ENCODE assay signal across 8 cellular contexts in genomic region chr11:118435893-118436624, GRCh38. TPM values are rescaled to one million over a fixed set of nuclear protein-coding genes. Genes with fewer than 3 reads are reported as not detected.
DNase-seq lines count a peak whose midpoint lies in the region; ATAC-seq, FAIRE-seq and TF ChIP-seq lines count a peak whose summit lies in the region.

Gene KMT2A (plus strand): TSS chr11:118436492. CDS start chr11:118436513, 21 bp downstream.

- peak; percentile 87 for FAIRE-seq in GM12892 (lab: Jason Lieb, UNC)

- peaks cover 40% of the 10 kb centered on the region for H3K4me1 Mint-ChIP-seq in T-helper 1 cell treated with Interleukin-12 subunit alpha and Interleukin-12 subunit beta and Interleukin-4 antibody, amounts not matched to agents 30 μg/mL and 1 μg/mL, for 36 hours (ENCODE audit: low read depth)

- peak within 1 kb of the TSS; percentile 99 for H3K4me3 ChIP-seq in left ventricle myocardium inferior
- H3K4me3 ChIP-seq in prostate gland = peak within 1 kb of the TSS; percentile 97

- H3K27me3 Mint-ChIP-seq in T-helper 1 cell treated with Interleukin-12 subunit alpha and Interleukin-12 subunit beta and Interleukin-4 antibody, amounts not matched to agents 30 μg/mL and 1 μg/mL, for 36 hours (ENCODE audit: low read depth) = peaks cover 13% of the 10 kb centered on the region

- peak within 1 kb of the TSS; percentile 93 for H3K4me3 Mint-ChIP-seq in T-helper 1 cell treated with Interleukin-12 subunit alpha and Interleukin-12 subunit beta and Interleukin-4 antibody, amounts not matched to agents 30 μg/mL and 1 μg/mL, for 36 hours

- H3K27ac ChIP-seq in left ventricle myocardium inferior (replicated peaks) = peak within 1 kb of the TSS; percentile 91
- peak within 1 kb of the TSS; percentile 96 to 97 for H3K27ac ChIP-seq in prostate gland

- H3K9me3 Mint-ChIP-seq in T-helper 1 cell treated with Interleukin-12 subunit alpha and Interleukin-12 subunit beta and Interleukin-4 antibody, amounts not matched to agents 30 μg/mL and 1 μg/mL, for 36 hours = no peaks in the 10 kb centered on the region

- peak; percentile 65 for ATAC-seq in HG02885 (IDR thresholded peaks at IDR 0.05; ENCODE audit: poor library complexity, unreplicated experiment)

- H3K27me3 ChIP-seq in left ventricle myocardium inferior (ENCODE audit: low read depth) (no peaks in the 10 kb centered on the region), prostate gland (replicated peaks; ENCODE audit: insufficient read depth) (no peaks in the 10 kb centered on the region)

- H3K27ac Mint-ChIP-seq in T-helper 1 cell treated with Interleukin-12 subunit alpha and Interleukin-12 subunit beta and Interleukin-4 antibody, amounts not matched to agents 30 μg/mL and 1 μg/mL, for 36 hours = peak within 1 kb of the TSS; percentile 92

- TF ChIP-seq CTCF in left ventricle myocardium inferior (IDR thresholded peaks at IDR 0.05; ENCODE audit: borderline replicate concordance) (no peak), prostate gland (IDR thresholded peaks at IDR 0.05) (peak in 2 of 4 experiments; percentile 87 to 98)

- intact Hi-C loops in left ventricle myocardium inferior (cut with micrococcal nuclease) (no loop called here), prostate gland (cut with DNase I) (loop anchor here (5.0 kb wide), 2 partner anchors 34 to 51 kb away; partner anchors contain the start of gene ATP5MG)

- DNase-seq in GM12892 (ENCODE audit: insufficient read length) (peak; percentile 72), NCI-H1694 treated with DMSO at 0.1 percent for 48 hours (lab: John Stamatoyannopoulos, UW) (peak; percentile 52), amygdala (lab: John Stamatoyannopoulos, UW) (peak in 54 of 56 donors; percentile 68 to 98 (median 94)), left ventricle myocardium inferior (peak; percentile 99), prostate gland (ENCODE audit: low spot score) (peak; percentile 97), ureter (ENCODE audit: low spot score) (peak; percentile 96)

- peaks cover 13% of the 10 kb centered on the region for H3K36me3 Mint-ChIP-seq in T-helper 1 cell treated with Interleukin-12 subunit alpha and Interleukin-12 subunit beta and Interleukin-4 antibody, amounts not matched to agents 30 μg/mL and 1 μg/mL, for 36 hours (ENCODE audit: low read depth)

- H3K9me3 ChIP-seq in left ventricle myocardium inferior (replicated peaks) = no peaks in the 10 kb centered on the region
- H3K9me3 ChIP-seq in prostate gland = no peaks in the 10 kb centered on the region

- H3K4me1 ChIP-seq in left ventricle myocardium inferior (peaks cover 67% of the 10 kb centered on the region), prostate gland (replicated peaks) (peaks cover 5% of the 10 kb centered on the region)

- H3K36me3 ChIP-seq in left ventricle myocardium inferior = no peaks in the 10 kb centered on the region
- H3K36me3 ChIP-seq in prostate gland = no peaks in the 10 kb centered on the region

- WGBS in prostate gland = 0% methylated on average over 52 of the region's 83 CpGs

- TF ChIP-seq POLR2A in GM12892 (IDR thresholded peaks at IDR 0.05; ENCODE audit: low read depth, low read length) (no peak; the same call in 1 of the 2 replicates), prostate gland (IDR thresholded peaks at IDR 0.05) (peak; percentile 42)

RNA-seq across cellular contexts. Expression of gene KMT2A, which starts in this region (rescaled TPM):
- 30.5 TPM for polyA plus RNA-seq in GM12892 (2012; ENCODE audit: missing spikeins)
- total RNA-seq in left ventricle myocardium inferior (21.0 TPM), prostate gland (10 to 100 TPM; 82.6 to 89.0 TPM), ureter (106 TPM)

Comparison
In these comparisons a context has a peak if more than half of its experiments do, and no peak if none do; other contexts are left out.
1. Peak in every context shown above with its lines: DNase-seq, ATAC-seq, H3K4me3 ChIP-seq and H3K27ac ChIP-seq.